ENCODE assay signal across 35 cellular contexts in genomic region chr3:45969152-45969551, GRCh38. TPM values are rescaled to one million over a fixed set of nuclear protein-coding genes. Genes with fewer than 3 reads are reported as not detected.
"Had no signal": no experiment of that assay in that cellular context is flagged by ENCODE, and none has a peak within 500 bp of the region (broad histone marks: within the 10 kb centered on the region; RNA-seq: fewer than 3 reads in every experiment).

No MANE protein-coding gene starts in this region.

- H3K9me3 Mint-ChIP-seq: activated CD4-positive, alpha-beta T cell treated with anti-CD3 and anti-CD28 coated beads, Interleukin-2, amount 10 ng/mL, durations not matched to agents 24 days and 14 days; activated CD8-positive, alpha-beta T cell treated with anti-CD3 and anti-CD28 coated beads for 36 hours; activated naive CD4-positive, alpha-beta T cell treated with anti-CD3 and anti-CD28 coated beads, Interleukin-2, amount 50 U/mL, for 24 hours; activated naive CD8-positive, alpha-beta T cell treated with anti-CD3 and anti-CD28 coated beads, Interleukin-2, amount 10 ng/mL, durations not matched to agents 7 days and 5 days; activated T-cell treated with anti-CD3 and anti-CD28 coated beads, Interleukin-2, amount 50 U/mL, for 72 hours; activated T-helper 17 cell treated with anti-CD3 and anti-CD28 coated beads, Interleukin-2, amount 50 U/mL, for 72 hours; T-cell had no signal

- DNase-seq: activated CD4-positive, alpha-beta T cell treated with anti-CD3 and anti-CD28 coated beads, Interleukin-2, amount 10 ng/mL, durations not matched to agents 24 days and 14 days; activated CD4-positive, alpha-beta T cell treated with anti-CD3 and anti-CD28 coated beads, Interleukin-2, amount 50 U/mL, for 4 hours; activated CD8-positive, alpha-beta T cell treated with anti-CD3 and anti-CD28 coated beads for 36 hours; activated effector memory CD4-positive, alpha-beta T cell treated with anti-CD3 and anti-CD28 coated beads, Interleukin-2, amount 50 U/mL, for 16 hours; activated naive CD4-positive, alpha-beta T cell treated with Interleukin-2 at 50 U/mL for 16 hours; activated naive CD8-positive, alpha-beta T cell treated with anti-CD3 and anti-CD28 coated beads, Interleukin-2, amount 10 ng/mL, durations not matched to agents 7 days and 5 days; activated T-cell treated with anti-CD3 and anti-CD28 coated beads, Interleukin-2, amount 50 U/mL, for 1 hour; activated T-cell treated with anti-CD3 and anti-CD28 coated beads, Interleukin-2, amount 50 U/mL, for 72 hours; amygdala; Karpas-422; KBM-7; NCI-H1105 treated with DMSO at 0.1 percent for 48 hours; NCI-H1436; NCI-H1694 treated with DMSO at 0.1 percent for 48 hours; NCI-H2029; NCI-H2107; NCI-H2171; NCI-H510A; NCI-H526; NCI-H748 treated with DMSO at 0.1 percent for 48 hours; NK-92 treated with Interleukin-12 subunit alpha and Interleukin-12 subunit beta, amount 100 ng/mL, for 24 hours; Peyer's patch; RPMI8226; SHP77 treated with DMSO at 0.1 percent for 48 hours; T-cell; T1000 had no signal

- H3K27me3 ChIP-seq: ascending aorta, cardiac muscle cell, Peyer's patch had no signal

- H3K4me3 ChIP-seq: ascending aorta, cardiac muscle cell, Peyer's patch had no signal

- H3K9me3 ChIP-seq: ascending aorta, Peyer's patch had no signal

- H3K27me3 Mint-ChIP-seq: activated CD4-positive, alpha-beta T cell treated with anti-CD3 and anti-CD28 coated beads, Interleukin-2, amount 10 ng/mL, durations not matched to agents 24 days and 14 days; activated CD8-positive, alpha-beta T cell treated with anti-CD3 and anti-CD28 coated beads for 36 hours; activated naive CD4-positive, alpha-beta T cell treated with anti-CD3 and anti-CD28 coated beads, Interleukin-2, amount 50 U/mL, for 24 hours; activated naive CD8-positive, alpha-beta T cell treated with anti-CD3 and anti-CD28 coated beads, Interleukin-2, amount 10 ng/mL, durations not matched to agents 7 days and 5 days; activated T-helper 17 cell treated with anti-CD3 and anti-CD28 coated beads, Interleukin-2, amount 50 U/mL, for 72 hours; T-cell had no signal

- H3K4me3 Mint-ChIP-seq: activated CD4-positive, alpha-beta T cell treated with anti-CD3 and anti-CD28 coated beads, Interleukin-2, amount 10 ng/mL, durations not matched to agents 24 days and 14 days; activated CD8-positive, alpha-beta T cell treated with anti-CD3 and anti-CD28 coated beads for 36 hours; activated naive CD4-positive, alpha-beta T cell treated with anti-CD3 and anti-CD28 coated beads, Interleukin-2, amount 50 U/mL, for 24 hours; activated naive CD8-positive, alpha-beta T cell treated with anti-CD3 and anti-CD28 coated beads, Interleukin-2, amount 10 ng/mL, durations not matched to agents 7 days and 5 days; T-cell had no signal

- H3K27ac Mint-ChIP-seq: activated naive CD4-positive, alpha-beta T cell treated with anti-CD3 and anti-CD28 coated beads, Interleukin-2, amount 50 U/mL, for 24 hours; activated naive CD8-positive, alpha-beta T cell treated with anti-CD3 and anti-CD28 coated beads, Interleukin-2, amount 10 ng/mL, durations not matched to agents 7 days and 5 days; activated T-cell treated with anti-CD3 and anti-CD28 coated beads, Interleukin-2, amount 50 U/mL, for 72 hours; activated T-helper 17 cell treated with anti-CD3 and anti-CD28 coated beads, Interleukin-2, amount 50 U/mL, for 72 hours had no signal

- H3K27ac ChIP-seq: cardiac muscle cell, Peyer's patch had no signal

- ATAC-seq: activated CD8-positive, alpha-beta T cell treated with anti-CD3 and anti-CD28 coated beads for 36 hours; activated T-cell treated with anti-CD3 and anti-CD28 coated beads, Interleukin-2, amount 50 U/mL, for 72 hours; activated T-helper 17 cell treated with anti-CD3 and anti-CD28 coated beads, Interleukin-2, amount 50 U/mL, for 72 hours; PC-3; T-cell had no signal

RNA-seq across cellular contexts. Expression of gene CXCR6, which starts 25.9 kb away (rescaled TPM):
- total RNA-seq: cardiac muscle cell, MCF 10A, PC-3, SK-MEL-5 had no signal

RNA-seq across cellular contexts. Expression of gene XCR1, which starts 58.1 kb away (rescaled TPM):
- total RNA-seq: activated CD8-positive, alpha-beta memory T cell treated with anti-CD3 and anti-CD28 coated beads for 36 hours; activated CD8-positive, alpha-beta T cell treated with anti-CD3 and anti-CD28 coated beads for 36 hours; activated naive CD8-positive, alpha-beta T cell treated with anti-CD3 and anti-CD28 coated beads, Interleukin-2, amount 10 ng/mL, durations not matched to agents 7 days and 5 days; activated T-cell treated with anti-CD3 and anti-CD28 coated beads, Interleukin-2, amount 50 U/mL, for 72 hours; ascending aorta; cardiac muscle cell; MCF 10A; PC-3; Peyer's patch; SK-MEL-5; T-helper 2 cell treated with Interferon-gamma antibody and Interleukin-4, amounts not matched to agents 100 ng/mL and 5 ng/mL, for 36 hours had no signal
- polyA plus RNA-seq: cardiac muscle cell had no signal
